1 cellular context compared by ENCODE assay signal in the genomic region with DNA sequence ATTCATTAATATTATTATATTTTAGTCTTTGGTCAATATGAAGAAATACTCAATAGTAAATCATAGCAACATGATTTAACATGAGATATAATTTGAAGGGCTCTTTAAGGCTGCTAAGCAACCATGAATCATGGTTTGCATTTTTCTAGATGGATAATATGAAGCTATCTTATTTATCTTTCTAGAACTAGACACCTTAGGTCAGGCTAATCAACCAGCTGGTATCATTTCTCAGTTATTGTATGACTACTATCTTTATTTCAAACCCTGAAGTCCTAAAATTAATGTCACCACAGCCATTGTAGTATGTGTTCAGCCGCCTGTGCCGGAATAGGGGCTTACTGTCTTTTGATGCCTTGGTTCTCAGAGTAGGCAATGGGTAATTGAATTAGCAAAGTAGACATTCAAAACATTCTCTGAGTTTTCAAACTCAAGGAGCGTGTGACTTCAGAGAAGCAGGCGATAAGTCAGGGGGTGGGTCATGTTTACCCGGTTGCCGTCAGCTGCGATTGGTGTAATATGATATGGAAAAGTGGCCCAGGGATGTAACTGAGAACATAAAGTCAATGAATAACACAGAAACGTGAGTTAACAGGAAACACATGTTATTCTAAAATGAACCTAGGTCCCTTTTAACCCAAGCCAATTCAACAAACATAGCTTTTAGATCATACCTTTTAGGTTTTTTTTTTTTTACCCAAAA.
A peak's percentile ranks its signal among the peaks of the same experiment; 100 is the strongest.
TF ChIP-seq lines count a peak whose summit lies in the region.

No MANE protein-coding gene starts in this region.

TF ChIP-seq in HepG2, 621 proteins besides CTCF, POLR2A, EP300 and RAD21 (continued from another document and continues in another):
- TF ChIP-seq, protein P1, sequence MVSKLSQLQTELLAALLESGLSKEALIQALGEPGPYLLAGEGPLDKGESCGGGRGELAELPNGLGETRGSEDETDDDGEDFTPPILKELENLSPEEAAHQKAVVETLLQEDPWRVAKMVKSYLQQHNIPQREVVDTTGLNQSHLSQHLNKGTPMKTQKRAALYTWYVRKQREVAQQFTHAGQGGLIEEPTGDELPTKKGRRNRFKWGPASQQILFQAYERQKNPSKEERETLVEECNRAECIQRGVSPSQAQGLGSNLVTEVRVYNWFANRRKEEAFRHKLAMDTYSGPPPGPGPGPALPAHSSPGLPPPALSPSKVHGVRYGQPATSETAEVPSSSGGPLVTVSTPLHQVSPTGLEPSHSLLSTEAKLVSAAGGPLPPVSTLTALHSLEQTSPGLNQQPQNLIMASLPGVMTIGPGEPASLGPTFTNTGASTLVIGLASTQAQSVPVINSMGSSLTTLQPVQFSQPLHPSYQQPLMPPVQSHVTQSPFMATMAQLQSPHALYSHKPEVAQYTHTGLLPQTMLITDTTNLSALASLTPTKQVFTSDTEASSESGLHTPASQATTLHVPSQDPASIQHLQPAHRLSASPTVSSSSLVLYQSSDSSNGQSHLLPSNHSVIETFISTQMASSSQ (IDR thresholded peaks at IDR 0.05; ENCODE audit: low read depth), result peak; percentile 54; the same call in 1 of the 2 replicates
- TF ChIP-seq, protein P1 (CRISPR knock-in tag; IDR thresholded peaks at IDR 0.05; ENCODE audit: borderline replicate concordance), result no peak
- TF ChIP-seq MTF2 (CRISPR knock-in tag; IDR thresholded peaks at IDR 0.05; ENCODE audit: borderline replicate concordance) (no peak), ZNF33A (CRISPR knock-in tag; IDR thresholded peaks at IDR 0.05; ENCODE audit: borderline replicate concordance) (no peak), ZNF3 (CRISPR knock-in tag; IDR thresholded peaks at IDR 0.05) (no peak), SIX4 (CRISPR knock-in tag; IDR thresholded peaks at IDR 0.05) (peak; percentile 90), ZNF616 (CRISPR knock-in tag; IDR thresholded peaks at IDR 0.05; ENCODE audit: low read depth) (no peak), SNAI1 (CRISPR knock-in tag; IDR thresholded peaks at IDR 0.05; ENCODE audit: borderline replicate concordance) (no peak), ATAD3A (CRISPR knock-in tag; IDR thresholded peaks at IDR 0.05) (no peak), SP2 (CRISPR knock-in tag; IDR thresholded peaks at IDR 0.05) (no peak), NKX3-1 (CRISPR knock-in tag; IDR thresholded peaks at IDR 0.05) (no peak), FOXK2 (IDR thresholded peaks at IDR 0.05) (no peak), ZNF136 (CRISPR knock-in tag; IDR thresholded peaks at IDR 0.05; ENCODE audit: low read depth) (no peak), FOXA1 (IDR thresholded peaks at IDR 0.05) (no peak), FOXA1 (CRISPR knock-in tag; IDR thresholded peaks at IDR 0.05) (peak; percentile 63), TCF7 (IDR thresholded peaks at IDR 0.05; ENCODE audit: low read depth) (no peak), ZBTB42 (CRISPR knock-in tag; IDR thresholded peaks at IDR 0.05) (no peak), NBN (conservative IDR thresholded peaks at IDR 0.05) (no peak), FOXP1 (IDR thresholded peaks at IDR 0.05) (no peak), FOXP1 (CRISPR knock-in tag; IDR thresholded peaks at IDR 0.05) (peak; percentile 39; the same call in 1 of the 2 replicates), BHLHE40 (IDR thresholded peaks at IDR 0.05; ENCODE audit: low read length) (peak; percentile 75), MYC (CRISPR knock-in tag; IDR thresholded peaks at IDR 0.05; ENCODE audit: borderline replicate concordance) (no peak)
- TF ChIP-seq, protein P2, sequence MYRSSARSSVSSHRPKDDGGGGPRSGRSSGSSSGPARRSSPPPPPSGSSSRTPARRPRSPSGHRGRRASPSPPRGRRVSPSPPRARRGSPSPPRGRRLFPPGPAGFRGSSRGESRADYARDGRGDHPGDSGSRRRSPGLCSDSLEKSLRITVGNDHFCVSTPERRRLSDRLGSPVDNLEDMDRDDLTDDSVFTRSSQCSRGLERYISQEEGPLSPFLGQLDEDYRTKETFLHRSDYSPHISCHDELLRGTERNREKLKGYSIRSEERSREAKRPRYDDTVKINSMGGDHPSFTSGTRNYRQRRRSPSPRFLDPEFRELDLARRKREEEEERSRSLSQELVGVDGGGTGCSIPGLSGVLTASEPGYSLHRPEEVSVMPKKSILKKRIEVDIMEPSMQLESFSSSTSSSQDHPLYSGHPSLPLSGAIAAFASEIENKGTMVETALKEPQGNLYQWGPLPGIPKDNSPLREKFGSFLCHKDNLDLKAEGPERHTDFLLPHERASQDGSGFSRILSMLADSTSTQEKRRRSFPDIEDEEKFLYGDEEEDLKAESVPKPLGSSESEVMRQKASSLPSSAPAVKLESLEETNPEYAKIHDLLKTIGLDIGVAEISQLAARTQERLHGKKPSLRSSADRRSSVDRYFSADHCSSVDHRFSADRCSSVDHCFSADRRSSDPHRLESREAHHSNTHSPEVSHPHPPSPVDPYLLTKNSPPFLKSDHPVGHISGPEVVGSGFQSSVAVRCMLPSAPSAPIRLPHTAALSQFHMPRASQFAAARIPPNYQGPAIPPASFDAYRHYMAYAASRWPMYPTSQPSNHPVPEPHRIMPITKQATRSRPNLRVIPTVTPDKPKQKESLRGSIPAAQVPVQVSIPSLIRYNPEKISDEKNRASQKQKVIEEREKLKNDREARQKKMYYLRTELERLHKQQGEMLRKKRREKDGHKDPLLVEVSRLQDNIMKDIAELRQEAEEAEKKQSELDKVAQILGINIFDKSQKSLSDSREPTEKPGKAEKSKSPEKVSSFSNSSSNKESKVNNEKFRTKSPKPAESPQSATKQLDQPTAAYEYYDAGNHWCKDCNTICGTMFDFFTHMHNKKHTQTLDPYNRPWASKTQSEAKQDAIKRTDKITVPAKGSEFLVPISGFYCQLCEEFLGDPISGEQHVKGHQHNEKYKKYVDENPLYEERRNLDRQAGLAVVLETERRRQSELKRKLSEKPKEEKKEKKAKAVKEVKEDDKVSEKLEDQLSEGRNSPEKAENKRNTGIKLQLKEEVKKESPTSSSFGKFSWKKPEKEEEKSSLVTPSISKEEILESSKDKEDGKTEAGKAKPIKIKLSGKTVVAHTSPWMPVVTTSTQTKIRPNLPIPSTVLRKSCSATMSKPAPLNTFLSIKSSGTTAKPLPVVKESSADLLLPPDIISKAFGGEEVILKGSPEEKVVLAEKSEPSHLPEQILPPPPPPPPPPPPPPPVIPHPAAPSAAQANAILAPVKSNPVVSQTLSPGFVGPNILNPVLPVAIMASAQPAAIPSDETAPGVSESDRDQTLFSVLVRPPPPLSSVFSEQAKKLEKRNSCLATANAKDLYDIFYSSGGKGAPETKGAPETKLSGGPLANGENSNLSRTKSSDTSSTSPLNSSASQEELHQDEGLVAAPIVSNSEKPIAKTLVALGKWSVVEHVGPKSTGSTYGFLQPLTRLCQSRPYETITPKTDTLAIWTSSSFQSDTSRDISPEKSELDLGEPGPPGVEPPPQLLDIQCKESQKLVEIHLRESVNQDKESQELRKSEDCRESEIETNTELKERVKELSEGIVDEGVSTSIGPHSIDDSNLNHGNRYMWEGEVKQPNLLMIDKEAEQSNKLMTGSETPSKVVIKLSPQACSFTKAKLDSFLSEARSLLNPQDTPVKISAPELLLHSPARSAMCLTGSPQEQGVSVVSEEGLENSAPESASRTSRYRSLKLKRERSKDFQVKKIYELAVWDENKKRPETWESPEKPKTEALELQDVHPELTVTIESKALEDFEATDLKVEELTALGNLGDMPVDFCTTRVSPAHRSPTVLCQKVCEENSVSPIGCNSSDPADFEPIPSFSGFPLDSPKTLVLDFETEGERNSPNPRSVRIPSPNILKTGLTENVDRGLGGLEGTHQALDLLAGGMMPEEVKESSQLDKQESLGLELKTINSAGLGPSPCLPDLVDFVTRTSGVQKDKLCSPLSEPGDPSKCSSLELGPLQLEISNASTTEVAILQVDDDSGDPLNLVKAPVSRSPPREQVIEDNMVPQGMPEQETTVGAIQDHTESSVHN (CRISPR knock-in tag; IDR thresholded peaks at IDR 0.05), result no peak
- TF ChIP-seq, protein P3, sequence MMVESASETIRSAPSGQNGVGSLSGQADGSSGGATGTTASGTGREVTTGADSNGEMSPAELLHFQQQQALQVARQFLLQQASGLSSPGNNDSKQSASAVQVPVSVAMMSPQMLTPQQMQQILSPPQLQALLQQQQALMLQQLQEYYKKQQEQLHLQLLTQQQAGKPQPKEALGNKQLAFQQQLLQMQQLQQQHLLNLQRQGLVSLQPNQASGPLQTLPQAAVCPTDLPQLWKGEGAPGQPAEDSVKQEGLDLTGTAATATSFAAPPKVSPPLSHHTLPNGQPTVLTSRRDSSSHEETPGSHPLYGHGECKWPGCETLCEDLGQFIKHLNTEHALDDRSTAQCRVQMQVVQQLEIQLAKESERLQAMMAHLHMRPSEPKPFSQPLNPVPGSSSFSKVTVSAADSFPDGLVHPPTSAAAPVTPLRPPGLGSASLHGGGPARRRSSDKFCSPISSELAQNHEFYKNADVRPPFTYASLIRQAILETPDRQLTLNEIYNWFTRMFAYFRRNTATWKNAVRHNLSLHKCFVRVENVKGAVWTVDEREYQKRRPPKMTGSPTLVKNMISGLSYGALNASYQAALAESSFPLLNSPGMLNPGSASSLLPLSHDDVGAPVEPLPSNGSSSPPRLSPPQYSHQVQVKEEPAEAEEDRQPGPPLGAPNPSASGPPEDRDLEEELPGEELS (CRISPR knock-in tag; IDR thresholded peaks at IDR 0.05), result peak; percentile 28; the same call in 1 of the 2 replicates
- TF ChIP-seq, protein P4, sequence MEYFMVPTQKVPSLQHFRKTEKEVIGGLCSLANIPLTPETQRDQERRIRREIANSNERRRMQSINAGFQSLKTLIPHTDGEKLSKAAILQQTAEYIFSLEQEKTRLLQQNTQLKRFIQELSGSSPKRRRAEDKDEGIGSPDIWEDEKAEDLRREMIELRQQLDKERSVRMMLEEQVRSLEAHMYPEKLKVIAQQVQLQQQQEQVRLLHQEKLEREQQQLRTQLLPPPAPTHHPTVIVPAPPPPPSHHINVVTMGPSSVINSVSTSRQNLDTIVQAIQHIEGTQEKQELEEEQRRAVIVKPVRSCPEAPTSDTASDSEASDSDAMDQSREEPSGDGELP (IDR thresholded peaks at IDR 0.05; ENCODE audit: borderline replicate concordance, low read depth), result peak; percentile 33; the same call in 1 of the 2 replicates
- TF ChIP-seq, protein P5, sequence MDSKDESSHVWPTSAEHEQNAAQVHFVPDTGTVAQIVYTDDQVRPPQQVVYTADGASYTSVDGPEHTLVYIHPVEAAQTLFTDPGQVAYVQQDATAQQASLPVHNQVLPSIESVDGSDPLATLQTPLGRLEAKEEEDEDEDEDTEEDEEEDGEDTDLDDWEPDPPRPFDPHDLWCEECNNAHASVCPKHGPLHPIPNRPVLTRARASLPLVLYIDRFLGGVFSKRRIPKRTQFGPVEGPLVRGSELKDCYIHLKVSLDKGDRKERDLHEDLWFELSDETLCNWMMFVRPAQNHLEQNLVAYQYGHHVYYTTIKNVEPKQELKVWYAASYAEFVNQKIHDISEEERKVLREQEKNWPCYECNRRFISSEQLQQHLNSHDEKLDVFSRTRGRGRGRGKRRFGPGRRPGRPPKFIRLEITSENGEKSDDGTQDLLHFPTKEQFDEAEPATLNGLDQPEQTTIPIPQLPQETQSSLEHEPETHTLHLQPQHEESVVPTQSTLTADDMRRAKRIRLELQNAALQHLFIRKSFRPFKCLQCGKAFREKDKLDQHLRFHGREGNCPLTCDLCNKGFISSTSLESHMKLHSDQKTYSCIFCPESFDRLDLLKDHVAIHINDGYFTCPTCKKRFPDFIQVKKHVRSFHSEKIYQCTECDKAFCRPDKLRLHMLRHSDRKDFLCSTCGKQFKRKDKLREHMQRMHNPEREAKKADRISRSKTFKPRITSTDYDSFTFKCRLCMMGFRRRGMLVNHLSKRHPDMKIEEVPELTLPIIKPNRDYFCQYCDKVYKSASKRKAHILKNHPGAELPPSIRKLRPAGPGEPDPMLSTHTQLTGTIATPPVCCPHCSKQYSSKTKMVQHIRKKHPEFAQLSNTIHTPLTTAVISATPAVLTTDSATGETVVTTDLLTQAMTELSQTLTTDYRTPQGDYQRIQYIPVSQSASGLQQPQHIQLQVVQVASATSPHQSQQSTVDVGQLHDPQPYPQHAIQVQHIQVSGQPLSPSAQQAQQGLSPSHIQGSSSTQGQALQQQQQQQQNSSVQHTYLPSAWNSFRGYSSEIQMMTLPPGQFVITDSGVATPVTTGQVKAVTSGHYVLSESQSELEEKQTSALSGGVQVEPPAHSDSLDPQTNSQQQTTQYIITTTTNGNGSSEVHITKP (CRISPR knock-in tag; IDR thresholded peaks at IDR 0.05; ENCODE audit: low read depth), result no peak
- TF ChIP-seq, protein P6, sequence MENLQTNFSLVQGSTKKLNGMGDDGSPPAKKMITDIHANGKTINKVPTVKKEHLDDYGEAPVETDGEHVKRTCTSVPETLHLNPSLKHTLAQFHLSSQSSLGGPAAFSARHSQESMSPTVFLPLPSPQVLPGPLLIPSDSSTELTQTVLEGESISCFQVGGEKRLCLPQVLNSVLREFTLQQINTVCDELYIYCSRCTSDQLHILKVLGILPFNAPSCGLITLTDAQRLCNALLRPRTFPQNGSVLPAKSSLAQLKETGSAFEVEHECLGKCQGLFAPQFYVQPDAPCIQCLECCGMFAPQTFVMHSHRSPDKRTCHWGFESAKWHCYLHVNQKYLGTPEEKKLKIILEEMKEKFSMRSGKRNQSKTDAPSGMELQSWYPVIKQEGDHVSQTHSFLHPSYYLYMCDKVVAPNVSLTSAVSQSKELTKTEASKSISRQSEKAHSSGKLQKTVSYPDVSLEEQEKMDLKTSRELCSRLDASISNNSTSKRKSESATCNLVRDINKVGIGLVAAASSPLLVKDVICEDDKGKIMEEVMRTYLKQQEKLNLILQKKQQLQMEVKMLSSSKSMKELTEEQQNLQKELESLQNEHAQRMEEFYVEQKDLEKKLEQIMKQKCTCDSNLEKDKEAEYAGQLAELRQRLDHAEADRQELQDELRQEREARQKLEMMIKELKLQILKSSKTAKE (CRISPR knock-in tag; IDR thresholded peaks at IDR 0.05; ENCODE audit: borderline replicate concordance), result no peak
- TF ChIP-seq, protein P7, sequence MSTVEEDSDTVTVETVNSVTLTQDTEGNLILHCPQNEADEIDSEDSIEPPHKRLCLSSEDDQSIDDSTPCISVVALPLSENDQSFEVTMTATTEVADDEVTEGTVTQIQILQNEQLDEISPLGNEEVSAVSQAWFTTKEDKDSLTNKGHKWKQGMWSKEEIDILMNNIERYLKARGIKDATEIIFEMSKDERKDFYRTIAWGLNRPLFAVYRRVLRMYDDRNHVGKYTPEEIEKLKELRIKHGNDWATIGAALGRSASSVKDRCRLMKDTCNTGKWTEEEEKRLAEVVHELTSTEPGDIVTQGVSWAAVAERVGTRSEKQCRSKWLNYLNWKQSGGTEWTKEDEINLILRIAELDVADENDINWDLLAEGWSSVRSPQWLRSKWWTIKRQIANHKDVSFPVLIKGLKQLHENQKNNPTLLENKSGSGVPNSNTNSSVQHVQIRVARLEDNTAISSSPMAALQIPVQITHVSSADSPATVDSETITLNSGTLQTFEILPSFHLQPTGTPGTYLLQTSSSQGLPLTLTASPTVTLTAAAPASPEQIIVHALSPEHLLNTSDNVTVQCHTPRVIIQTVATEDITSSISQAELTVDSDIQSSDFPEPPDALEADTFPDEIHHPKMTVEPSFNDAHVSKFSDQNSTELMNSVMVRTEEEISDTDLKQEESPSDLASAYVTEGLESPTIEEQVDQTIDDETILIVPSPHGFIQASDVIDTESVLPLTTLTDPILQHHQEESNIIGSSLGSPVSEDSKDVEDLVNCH (CRISPR knock-in tag; IDR thresholded peaks at IDR 0.05), result no peak
